Comparison of ENCODE assay signal across 13 cellular contexts in the genomic region with DNA sequence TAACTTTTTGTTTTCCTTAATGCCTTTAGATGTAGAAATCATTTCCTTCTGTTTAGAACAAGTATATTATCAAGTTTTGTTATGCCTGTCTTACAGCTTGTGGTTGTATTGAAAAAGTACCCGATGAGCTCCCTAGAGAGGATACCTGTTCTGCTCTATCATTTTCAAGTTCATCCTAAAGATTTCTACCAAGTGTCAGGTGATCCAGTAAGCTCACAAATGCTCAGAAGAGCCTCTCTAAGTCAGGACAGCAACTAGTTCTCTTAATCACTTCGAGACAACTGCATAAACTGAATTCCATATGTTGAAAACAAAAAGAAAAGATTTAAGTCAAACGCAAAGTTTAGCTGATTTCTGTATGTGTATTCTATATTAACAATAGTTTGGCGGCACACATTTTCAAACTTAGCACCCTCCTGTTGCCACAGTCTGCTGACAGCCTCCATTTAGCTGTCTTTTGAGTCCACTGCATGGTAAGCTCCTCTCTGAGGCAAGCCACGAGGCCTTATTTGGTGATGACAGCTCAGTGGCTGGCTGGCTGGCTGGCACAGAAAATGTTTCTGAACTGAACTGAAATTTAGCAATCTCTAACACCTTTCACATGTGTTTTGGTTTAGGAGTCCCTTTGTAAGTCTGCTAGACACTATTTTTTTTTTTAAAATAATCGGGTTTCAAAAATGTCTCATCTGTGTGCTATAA. TPM values are rescaled to one million over a fixed set of nuclear protein-coding genes. Genes with fewer than 3 reads are reported as not detected.
DNase-seq lines count a peak whose midpoint lies in the region; ATAC-seq and TF ChIP-seq lines count a peak whose summit lies in the region.
"Had no signal": no experiment of that assay in that cellular context is flagged by ENCODE, and none has a peak within 500 bp of the region (broad histone marks: within the 10 kb centered on the region; RNA-seq: fewer than 3 reads in every experiment).

No MANE protein-coding gene starts in this region.

- H3K9me3 ChIP-seq in prostate gland (no peaks in the 10 kb centered on the region), body of pancreas (no peaks in the 10 kb centered on the region)
- H3K9me3 ChIP-seq: SJCRH30 had no signal

- H3K27me3 ChIP-seq in prostate gland (replicated peaks; ENCODE audit: insufficient read depth) (no peaks in the 10 kb centered on the region), body of pancreas (no peaks in the 10 kb centered on the region)
- H3K27me3 ChIP-seq: SJCRH30 had no signal

- ATAC-seq in body of pancreas: no peak
- ATAC-seq in left lobe of liver: no peak

- H3K4me3 ChIP-seq in prostate gland (no peak overlapping the region), body of pancreas (no peak overlapping the region)
- H3K4me3 ChIP-seq: SJCRH30 had no signal

- H3K36me3 ChIP-seq in prostate gland (no peaks in the 10 kb centered on the region), body of pancreas (replicated peaks in 1 of 2; ENCODE audit: insufficient read depth in 1 of 2, low read depth in 2 of 2) (no peaks in the 10 kb centered on the region)
- H3K36me3 ChIP-seq: SJCRH30 had no signal

- TF ChIP-seq POLR2A in prostate gland (IDR thresholded peaks at IDR 0.05) (no peak), body of pancreas (IDR thresholded peaks at IDR 0.05) (no peak)

- CTCF ChIA-PET in RWPE1 (lab: Yijun Ruan, JAX): interaction anchor here (0.6 to 0.7 kb wide), 5 partner anchors 12 to 243 kb away, joined by 3 to 4 read pairs (median 3); no protein-coding TSS in a partner anchor

- DNase-seq in AG20443 (ENCODE audit: low spot score) (peak; percentile 60), RWPE1 (ENCODE audit: low spot score) (peak; percentile 13), fibroblast of the conjunctiva (ENCODE audit: low read depth) (peak; percentile 61), prostate gland (ENCODE audit: low spot score) (peak; percentile 41), DMS53 treated with DMSO at 0.1 percent for 48 hours (lab: John Stamatoyannopoulos, UW; ENCODE audit: unreplicated experiment) (no peak), body of pancreas (no peak), left lobe of liver (ENCODE audit: low spot score) (no peak)
- no peak for DNase-seq in activated naive CD4-positive, alpha-beta T cell treated with Interleukin-2 at 50 U/mL for 16 hours
- DNase-seq: activated CD8-positive, alpha-beta memory T cell treated with anti-CD3 and anti-CD28 coated beads for 24 hours; central memory CD4-positive, alpha-beta T cell; H9; NCI-H187 had no signal

- POLR2A ChIA-PET in RWPE1 (lab: Yijun Ruan, JAX; ENCODE audit: low non-redundant PET): no interaction called here

- 68% methylated on average over 6 of the region's 6 CpGs for WGBS in prostate gland
- WGBS in body of pancreas, 2 donors: 88 to 90% methylated on average over 6 of the region's 6 CpGs

- intact Hi-C loops in prostate gland (cut with DNase I) (loop anchor here (5.0 to 10.0 kb wide), 2 partner anchors 77 to 135 kb away; no protein-coding TSS in a partner anchor), body of pancreas (cut with DNase I) (no loop called here)

- peaks cover 6% of the 10 kb centered on the region for H3K4me1 ChIP-seq in prostate gland (replicated peaks)
- no peaks in the 10 kb centered on the region for H3K4me1 ChIP-seq in body of pancreas

- peak overlapping the region; percentile 40 for H3K27ac ChIP-seq in RWPE1
- H3K27ac ChIP-seq in prostate gland: peak overlapping the region in 1 of 2 donors; percentile 35
- no peak overlapping the region for H3K27ac ChIP-seq in body of pancreas

- TF ChIP-seq CTCF in RWPE1 (conservative IDR thresholded peaks at IDR 0.05; ENCODE audit: low read depth): no peak
- TF ChIP-seq CTCF in prostate gland (IDR thresholded peaks at IDR 0.05): no peak
- no peak for TF ChIP-seq CTCF in body of pancreas (IDR thresholded peaks at IDR 0.05)

RNA-seq across cellular contexts. Expression of gene SEMA3C, which starts 59.4 kb away (rescaled TPM):
- 100 to 1,000 TPM in 1 of 2 donors, 10 to 100 TPM in 1; 66.4 to 147 TPM for total RNA-seq in prostate gland
- 1 to 10 TPM; 3.0 to 3.4 TPM for total RNA-seq in body of pancreas
- total RNA-seq in left lobe of liver: 0.86 TPM

Comparison
In these comparisons a context has a peak if more than half of its experiments do, and no peak if none do; other contexts are left out.
1. DNase-seq: peak in AG20443 (single experiment), RWPE1 (single experiment), fibroblast of the conjunctiva (single experiment) and prostate gland (single experiment); none in DMS53 treated with DMSO at 0.1 percent for 48 hours (single experiment), activated naive CD4-positive, alpha-beta T cell treated with Interleukin-2 at 50 U/mL for 16 hours (single experiment), body of pancreas (0 of 4) and left lobe of liver (single experiment).
2. RNA of gene SEMA3C, which starts 59.4 kb away (total RNA-seq): 66.4 to 147 TPM in prostate gland; 3.0 to 3.4 TPM in body of pancreas and 0.86 TPM in left lobe of liver (single experiment); every median in the first group is over 10 times any median in the second.